Comparison of ENCODE assay signal across 9 cellular contexts in the genomic region with DNA sequence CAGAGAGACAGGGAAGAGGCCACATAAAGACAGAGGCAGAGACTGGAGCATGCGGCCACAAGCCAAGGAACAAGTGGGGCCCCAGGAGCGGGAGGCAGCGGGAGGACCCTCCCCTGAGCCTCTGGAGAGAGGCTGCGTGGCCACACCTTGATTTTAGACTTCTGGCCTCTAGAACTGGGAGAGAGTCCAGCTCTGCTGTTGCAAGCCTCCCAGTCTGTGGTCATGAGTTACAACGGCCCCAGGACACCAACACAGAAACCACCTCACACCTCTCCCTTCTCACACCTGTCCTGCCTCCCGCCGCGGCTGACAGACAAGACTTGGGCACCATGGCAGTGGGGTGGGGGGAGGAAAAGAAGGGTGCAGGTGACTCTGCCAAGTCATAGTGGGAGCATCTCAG. TPM values are rescaled to one million over a fixed set of nuclear protein-coding genes. Genes with fewer than 3 reads are reported as not detected.
DNase-seq lines count a peak whose midpoint lies in the region; ATAC-seq, FAIRE-seq and TF ChIP-seq lines count a peak whose summit lies in the region.
"Had no signal": no experiment of that assay in that cellular context is flagged by ENCODE, and none has a peak within 500 bp of the region (broad histone marks: within the 10 kb centered on the region; RNA-seq: fewer than 3 reads in every experiment).

No MANE protein-coding gene starts in this region.

- H3K27me3 ChIP-seq in AG04450 (ENCODE audit: control insufficient read depth, insufficient read depth, low read length) (no peaks in the 10 kb centered on the region), K562 (ENCODE audit: control insufficient read depth in 2 of 2, insufficient read depth in 2 of 2, low read length in 2 of 2) (no peaks in the 10 kb centered on the region)

- ATAC-seq in K562 (no peak), HG02870 (IDR thresholded peaks at IDR 0.05; ENCODE audit: unreplicated experiment) (no peak), GM21619 (IDR thresholded peaks at IDR 0.05; ENCODE audit: unreplicated experiment) (no peak), GM18517 (IDR thresholded peaks at IDR 0.05; ENCODE audit: unreplicated experiment) (no peak)

- H3K4me1 ChIP-seq in K562 (replicated peaks in 1 of 2; ENCODE audit: control insufficient read depth in 2 of 2, insufficient read depth in 2 of 2, low read length in 2 of 2), result peaks cover 21 to 64% of the 10 kb centered on the region in 2 experiments

- H3K9ac ChIP-seq in K562 (ENCODE audit: insufficient read depth in 1 of 2, low read depth in 2 of 2, low read length in 2 of 2), result peak overlapping the region; percentile 14 to 98; a peak in 3 of 4 replicates

- H3K9me3 Mint-ChIP-seq in mesothelial cell of epicardium, result no peaks in the 10 kb centered on the region

- peak overlapping the region; percentile 81 for H3K4me3 Mint-ChIP-seq in mesothelial cell of epicardium

- TF ChIP-seq RAD21 in K562 (CRISPR knock-in tag; conservative IDR thresholded peaks at IDR 0.05 in 1 of 2, IDR thresholded peaks at IDR 0.05 in 1 of 2), result no peak

- H3K27ac Mint-ChIP-seq in mesothelial cell of epicardium, result no peak overlapping the region

- FAIRE-seq in K562 (lab: Jason Lieb, UNC), result no peak

- H3K79me2 ChIP-seq in K562 (ENCODE audit: control insufficient read depth, insufficient read depth, low read length), result peaks cover 49% of the 10 kb centered on the region

- H4K20me1 ChIP-seq in K562 (replicated peaks; ENCODE audit: control insufficient read depth, insufficient read depth, low read length), result peaks cover 28% of the 10 kb centered on the region; the same call in 1 of the 2 replicates

- no peak for TF ChIP-seq POLR2A in K562 (conservative IDR thresholded peaks at IDR 0.05)

- POLR2A ChIA-PET in AG04450 (lab: Yijun Ruan, JAX), result no interaction called here
- POLR2A ChIA-PET in HEK293T (lab: Yijun Ruan, JAX), result no interaction called here
- POLR2A ChIA-PET in K562 (lab: Yijun Ruan, JAX), result interaction anchor here (5.6 kb wide), 1 partner anchor 14 kb away, joined by 33 read pairs; no protein-coding TSS in a partner anchor

- CTCF ChIA-PET in AG04450 (lab: Charles Lee) (no interaction called here), HEK293T (lab: Yijun Ruan, JAX) (no interaction called here), K562 (lab: Yijun Ruan, JAX; ENCODE audit: low intra/inter-chr PET ratio) (no interaction called here)

- no TSS peak for BruUV-seq in K562 (replicated peaks; lab: Mats Ljungman, UMichigan)

- 43% methylated on average over 4 of the region's 8 CpGs for WGBS in K562 (ENCODE audit: insufficient coverage, low coverage, missing lambda C conversion rate)

- peaks cover 5% of the 10 kb centered on the region; the same call in 1 of the 2 replicates for H3K9me3 ChIP-seq in AG04450 (ENCODE audit: control insufficient read depth, insufficient read depth, low read length)
- H3K9me3 ChIP-seq in K562 (replicated peaks; ENCODE audit: control insufficient read depth, insufficient read depth, low read depth, low read length), result no peaks in the 10 kb centered on the region

- peaks cover 21% of the 10 kb centered on the region for H3K4me1 Mint-ChIP-seq in mesothelial cell of epicardium

- no peak overlapping the region for H2AFZ ChIP-seq in K562 (ENCODE audit: low read depth, low read length)

- intact Hi-C loops in K562 (cut with micrococcal nuclease), result no loop called here

- H3K27ac ChIP-seq in AG04450 (ENCODE audit: low read depth, low read length) (no peak overlapping the region), K562 (ENCODE audit: extremely low read depth, low read depth, low read length) (peak overlapping the region; percentile 33; the same call in 1 of the 3 replicates)

- no peak for TF ChIP-seq CTCF in AG04450 (IDR thresholded peaks at IDR 0.05; ENCODE audit: low read depth, low read length)
- TF ChIP-seq CTCF in K562 (IDR thresholded peaks at IDR 0.05 in 2 of 3, conservative IDR thresholded peaks at IDR 0.05 in 1 of 3; ENCODE audit: insufficient read depth in 2 of 3, low read depth in 1 of 3, low read length in 3 of 3), result no peak
- TF ChIP-seq CTCF in mesothelial cell of epicardium (IDR thresholded peaks at IDR 0.05; ENCODE audit: unreplicated experiment), result no peak

- H3K36me3 ChIP-seq in K562 (ENCODE audit: control insufficient read depth, insufficient read depth, low read length), result peaks cover 56% of the 10 kb centered on the region; the same call in 2 of the 3 replicates

- peaks cover 11% of the 10 kb centered on the region for H3K36me3 Mint-ChIP-seq in mesothelial cell of epicardium

- in situ Hi-C loops in K562 (cut with MboI), result no loop called here

- no peaks in the 10 kb centered on the region for H3K27me3 Mint-ChIP-seq in mesothelial cell of epicardium (ENCODE audit: low read depth)

- H3K4me2 ChIP-seq in K562 (ENCODE audit: insufficient read depth, low read length), result peak overlapping the region; percentile 58

- H3K4me3 ChIP-seq in AG04450 (ENCODE audit: low read depth, low read length), result peak overlapping the region; percentile 69
- peak overlapping the region; percentile 92 for H3K4me3 ChIP-seq in K562

- DNase-seq in AG04450 (ENCODE audit: low read depth, low spot score) (no peak), HEK293T (ENCODE audit: extremely low spot score) (no peak), K562 (ENCODE audit: extremely low read depth in 1 of 4, low spot score in 3 of 4) (peak in 1 of 4 experiments; percentile 33), mesothelial cell of epicardium (ENCODE audit: low spot score in 2 of 2, unreplicated experiment in 2 of 2) (no peak)
- DNase-seq in stimulated activated naive CD4-positive, alpha-beta T cell treated with Interleukin-2 at 50 U/mL for 16 hours (lab: John Stamatoyannopoulos, UW), result no peak
- DNase-seq: stimulated activated CD4-positive, alpha-beta T cell treated with anti-CD3 and anti-CD28 coated beads, Interleukin-15, amount 100 ng/mL, for 24 hours had no signal

- peaks cover 14% of the 10 kb centered on the region for H3K9me1 ChIP-seq in K562 (ENCODE audit: control insufficient read depth, insufficient read depth, low read length)

- no peak for TF ChIP-seq EP300 in K562 (IDR thresholded peaks at IDR 0.05; ENCODE audit: low read length)

RNA-seq across cellular contexts. Expression of a gene that starts 2.2 kb away (rescaled TPM):
- 4.3 and 5.2 TPM in 2 replicates for polyA plus RNA-seq in AG04450 (2011; rRNA removed)
- 4.0 and 4.9 TPM in 2 replicates for polyA minus RNA-seq in AG04450 (2011; rRNA and poly(A)+ RNA removed)
- total RNA-seq in K562 (2011; cell fraction: chromatin; rRNA removed; ENCODE audit: low replicate concordance), result 37.0 and 74.1 TPM in 2 replicates
- total RNA-seq in K562 (2011; cell fraction: nucleolus; rRNA removed), result 37.7 and 43.0 TPM in 2 replicates
- 29.3 and 32.3 TPM in 2 replicates for total RNA-seq in K562 (2011; cell fraction: nucleoplasm; rRNA removed)
- 8.8 and 11.1 TPM in 2 replicates for total RNA-seq in K562 (2014; rRNA removed)
- total RNA-seq in K562 (2014; rRNA removed; fragmentation: Illumina TruSeq; extraction: Trizol), result 2.5 and 2.9 TPM in 2 replicates
- 5.4 and 5.7 TPM in 2 replicates for total RNA-seq in K562 (2015; rRNA removed; fragmentation: Illumina TruSeq; extraction: Trizol)
- 16.3 and 17.4 TPM in 2 replicates for total RNA-seq in K562 (2021)
- 4.4 and 6.8 TPM in 2 replicates for polyA plus RNA-seq in K562 (2011; rRNA removed)
- 4.8 and 9.1 TPM in 2 replicates for polyA plus RNA-seq in K562 (2011; cell fraction: cytosol; rRNA removed)
- polyA plus RNA-seq in K562 (2011; cell fraction: nucleus; rRNA removed), result 52.4 and 74.6 TPM in 2 replicates
- 9.4 and 14.3 TPM in 2 replicates for polyA plus RNA-seq in K562 (2012)
- polyA plus RNA-seq in K562 (2014; fragmentation: Illumina TruSeq; extraction: Trizol), result 4.9 and 8.4 TPM in 2 replicates
- under 1 TPM; 0.38 to 0.56 TPM for polyA plus RNA-seq in K562 (2014; fragmentation: Nextera tagmentation; extraction: Ambion mirVana)
- 14.1 and 15.1 TPM in 2 replicates for polyA plus RNA-seq in K562 (2014; rRNA removed)
- 1.9 and 2.4 TPM in 2 replicates for polyA minus RNA-seq in K562 (2011; rRNA and poly(A)+ RNA removed)
- polyA minus RNA-seq in K562 (2011; cell fraction: cytosol; rRNA and poly(A)+ RNA removed), result 3.7 and 3.8 TPM in 2 replicates
- polyA minus RNA-seq in K562 (2011; cell fraction: nucleus; rRNA and poly(A)+ RNA removed), result 10.7 and 12.0 TPM in 2 replicates
- 22.1 to 24.6 TPM (median 23.3 TPM) in 3 replicates for total RNA-seq in mesothelial cell of epicardium

RNA-seq across cellular contexts. Expression of a gene that starts 27.0 kb away (rescaled TPM):
- polyA plus RNA-seq in AG04450 (2011; rRNA removed) (53.8 and 65.8 TPM in 2 replicates), K562 (2011; rRNA removed) (114 and 119 TPM in 2 replicates), K562 (2014; fragmentation: Illumina TruSeq; extraction: Trizol) (99.8 and 122 TPM in 2 replicates), K562 (2014; fragmentation: Nextera tagmentation; extraction: Ambion mirVana) (10 to 100 TPM; 23.9 to 30.0 TPM), K562 (2014; rRNA removed) (129 and 143 TPM in 2 replicates)
- polyA minus RNA-seq in AG04450 (2011; rRNA and poly(A)+ RNA removed), result 33.4 and 33.7 TPM in 2 replicates
- total RNA-seq in K562 (2011; cell fraction: chromatin; rRNA removed; ENCODE audit: low replicate concordance), result 255 and 404 TPM in 2 replicates
- total RNA-seq in K562 (2011; cell fraction: nucleolus; rRNA removed), result 209 and 247 TPM in 2 replicates
- 203 and 214 TPM in 2 replicates for total RNA-seq in K562 (2011; cell fraction: nucleoplasm; rRNA removed)
- total RNA-seq in K562 (2014; rRNA removed) (86.6 and 111 TPM in 2 replicates), K562 (2014; rRNA removed; fragmentation: Illumina TruSeq; extraction: Trizol) (82.4 and 104 TPM in 2 replicates), K562 (2015; rRNA removed; fragmentation: Illumina TruSeq; extraction: Trizol) (66.6 and 67.5 TPM in 2 replicates), K562 (2021) (118 and 139 TPM in 2 replicates), mesothelial cell of epicardium (72.2 to 74.6 TPM (median 72.7 TPM) in 3 replicates)
- 102 and 129 TPM in 2 replicates for polyA plus RNA-seq in K562 (2011; cell fraction: cytosol; rRNA removed)
- polyA plus RNA-seq in K562 (2011; cell fraction: nucleus; rRNA removed), result 346 and 387 TPM in 2 replicates
- polyA plus RNA-seq in K562 (2012), result 65.8 and 181 TPM in 2 replicates
- polyA minus RNA-seq in K562 (2011; rRNA and poly(A)+ RNA removed), result 81.4 and 83.2 TPM in 2 replicates
- polyA minus RNA-seq in K562 (2011; cell fraction: cytosol; rRNA and poly(A)+ RNA removed), result 40.2 and 43.4 TPM in 2 replicates
- 68.0 and 90.1 TPM in 2 replicates for polyA minus RNA-seq in K562 (2011; cell fraction: nucleus; rRNA and poly(A)+ RNA removed)

RNA-seq across cellular contexts. Expression of a gene that starts 27.0 kb away (rescaled TPM):
- 31.5 and 33.8 TPM in 2 replicates for polyA plus RNA-seq in AG04450 (2011; rRNA removed)
- polyA minus RNA-seq in AG04450 (2011; rRNA and poly(A)+ RNA removed), result 15.0 and 21.7 TPM in 2 replicates
- 129 and 278 TPM in 2 replicates for total RNA-seq in K562 (2011; cell fraction: chromatin; rRNA removed; ENCODE audit: low replicate concordance)
- total RNA-seq in K562 (2011; cell fraction: nucleolus; rRNA removed), result 185 and 197 TPM in 2 replicates
- total RNA-seq in K562 (2011; cell fraction: nucleoplasm; rRNA removed), result 143 and 151 TPM in 2 replicates
- 79.0 and 88.8 TPM in 2 replicates for total RNA-seq in K562 (2014; rRNA removed)
- 38.1 and 38.3 TPM in 2 replicates for total RNA-seq in K562 (2014; rRNA removed; fragmentation: Illumina TruSeq; extraction: Trizol)
- total RNA-seq in K562 (2015; rRNA removed; fragmentation: Illumina TruSeq; extraction: Trizol), result 61.3 and 65.5 TPM in 2 replicates
- total RNA-seq in K562 (2021), result 101 and 104 TPM in 2 replicates
- 77.3 and 92.6 TPM in 2 replicates for polyA plus RNA-seq in K562 (2011; rRNA removed)
- polyA plus RNA-seq in K562 (2011; cell fraction: cytosol; rRNA removed), result 45.3 and 59.9 TPM in 2 replicates
- 432 and 490 TPM in 2 replicates for polyA plus RNA-seq in K562 (2011; cell fraction: nucleus; rRNA removed)
- polyA plus RNA-seq in K562 (2012), result 54.6 and 62.9 TPM in 2 replicates
- polyA plus RNA-seq in K562 (2014; fragmentation: Illumina TruSeq; extraction: Trizol), result 72.6 and 75.9 TPM in 2 replicates
- polyA plus RNA-seq in K562 (2014; fragmentation: Nextera tagmentation; extraction: Ambion mirVana), result 1 to 10 TPM; 6.7 to 9.6 TPM
- 106 and 108 TPM in 2 replicates for polyA plus RNA-seq in K562 (2014; rRNA removed)
- polyA minus RNA-seq in K562 (2011; rRNA and poly(A)+ RNA removed), result 19.2 and 21.9 TPM in 2 replicates
- polyA minus RNA-seq in K562 (2011; cell fraction: cytosol; rRNA and poly(A)+ RNA removed), result 33.9 and 46.1 TPM in 2 replicates
- polyA minus RNA-seq in K562 (2011; cell fraction: nucleus; rRNA and poly(A)+ RNA removed), result 76.5 and 84.3 TPM in 2 replicates
- total RNA-seq in mesothelial cell of epicardium, result 67.3 to 72.1 TPM (median 71.9 TPM) in 3 replicates

RNA-seq across cellular contexts. Expression of a gene that starts 37.5 kb away (rescaled TPM):
- 2.2 and 2.4 TPM in 2 replicates for polyA plus RNA-seq in AG04450 (2011; rRNA removed)
- polyA minus RNA-seq in AG04450 (2011; rRNA and poly(A)+ RNA removed), result 3.4 and 5.4 TPM in 2 replicates
- 42.9 and 79.4 TPM in 2 replicates for total RNA-seq in K562 (2011; cell fraction: chromatin; rRNA removed; ENCODE audit: low replicate concordance)
- total RNA-seq in K562 (2011; cell fraction: nucleolus; rRNA removed), result 32.0 TPM in 2 replicates
- 23.1 and 26.3 TPM in 2 replicates for total RNA-seq in K562 (2011; cell fraction: nucleoplasm; rRNA removed)
- total RNA-seq in K562 (2014; rRNA removed), result 14.4 and 15.8 TPM in 2 replicates
- 7.1 and 8.8 TPM in 2 replicates for total RNA-seq in K562 (2014; rRNA removed; fragmentation: Illumina TruSeq; extraction: Trizol)
- 9.3 and 11.1 TPM in 2 replicates for total RNA-seq in K562 (2015; rRNA removed; fragmentation: Illumina TruSeq; extraction: Trizol)
- 17.1 and 18.7 TPM in 2 replicates for total RNA-seq in K562 (2021)
- polyA plus RNA-seq in K562 (2011; rRNA removed), result 4.4 and 4.5 TPM in 2 replicates
- polyA plus RNA-seq in K562 (2011; cell fraction: cytosol; rRNA removed), result 3.2 and 7.4 TPM in 2 replicates
- polyA plus RNA-seq in K562 (2011; cell fraction: nucleus; rRNA removed), result 16.1 and 32.6 TPM in 2 replicates
- 9.7 and 10.5 TPM in 2 replicates for polyA plus RNA-seq in K562 (2012)
- 8.8 and 9.0 TPM in 2 replicates for polyA plus RNA-seq in K562 (2014; fragmentation: Illumina TruSeq; extraction: Trizol)
- under 1 TPM; 0.21 to 0.46 TPM for polyA plus RNA-seq in K562 (2014; fragmentation: Nextera tagmentation; extraction: Ambion mirVana)
- polyA plus RNA-seq in K562 (2014; rRNA removed), result 18.7 and 21.8 TPM in 2 replicates
- 6.7 and 10.2 TPM in 2 replicates for polyA minus RNA-seq in K562 (2011; rRNA and poly(A)+ RNA removed)
- polyA minus RNA-seq in K562 (2011; cell fraction: cytosol; rRNA and poly(A)+ RNA removed), result 6.1 and 7.4 TPM in 2 replicates
- polyA minus RNA-seq in K562 (2011; cell fraction: nucleus; rRNA and poly(A)+ RNA removed), result 8.3 and 11.7 TPM in 2 replicates
- 18.2 to 19.3 TPM (median 18.2 TPM) in 3 replicates for total RNA-seq in mesothelial cell of epicardium

RNA-seq across cellular contexts. Expression of a gene that starts 45.4 kb away (rescaled TPM):
- polyA plus RNA-seq in AG04450 (2011; rRNA removed) (23.2 and 30.7 TPM in 2 replicates), K562 (2011; rRNA removed) (14.0 and 25.1 TPM in 2 replicates), K562 (2014; fragmentation: Illumina TruSeq; extraction: Trizol) (44.6 and 47.6 TPM in 2 replicates), K562 (2014; fragmentation: Nextera tagmentation; extraction: Ambion mirVana) (10 to 100 TPM in 1 of 2 experiments, 1 to 10 TPM in 1; 8.3 to 12.0 TPM), K562 (2014; rRNA removed) (30.9 and 32.2 TPM in 2 replicates)
- polyA minus RNA-seq in AG04450 (2011; rRNA and poly(A)+ RNA removed), result 34.9 and 45.8 TPM in 2 replicates
- 131 and 191 TPM in 2 replicates for total RNA-seq in K562 (2011; cell fraction: chromatin; rRNA removed; ENCODE audit: low replicate concordance)
- 87.9 and 99.6 TPM in 2 replicates for total RNA-seq in K562 (2011; cell fraction: nucleolus; rRNA removed)
- total RNA-seq in K562 (2011; cell fraction: nucleoplasm; rRNA removed), result 87.4 and 93.4 TPM in 2 replicates
- total RNA-seq in K562 (2014; rRNA removed) (17.1 and 20.1 TPM in 2 replicates), K562 (2014; rRNA removed; fragmentation: Illumina TruSeq; extraction: Trizol) (9.1 and 9.3 TPM in 2 replicates), K562 (2015; rRNA removed; fragmentation: Illumina TruSeq; extraction: Trizol) (8.7 and 11.1 TPM in 2 replicates), K562 (2021) (56.1 and 62.8 TPM in 2 replicates), mesothelial cell of epicardium (89.9 to 92.2 TPM (median 90.2 TPM) in 3 replicates)
- polyA plus RNA-seq in K562 (2011; cell fraction: cytosol; rRNA removed), result 14.1 and 19.3 TPM in 2 replicates
- 83.4 and 92.4 TPM in 2 replicates for polyA plus RNA-seq in K562 (2011; cell fraction: nucleus; rRNA removed)
- polyA plus RNA-seq in K562 (2012), result 40.9 and 50.7 TPM in 2 replicates
- polyA minus RNA-seq in K562 (2011; rRNA and poly(A)+ RNA removed), result 9.3 and 13.0 TPM in 2 replicates
- polyA minus RNA-seq in K562 (2011; cell fraction: cytosol; rRNA and poly(A)+ RNA removed), result 32.1 and 45.6 TPM in 2 replicates
- 19.7 and 31.5 TPM in 2 replicates for polyA minus RNA-seq in K562 (2011; cell fraction: nucleus; rRNA and poly(A)+ RNA removed)
